In the genomic region with DNA sequence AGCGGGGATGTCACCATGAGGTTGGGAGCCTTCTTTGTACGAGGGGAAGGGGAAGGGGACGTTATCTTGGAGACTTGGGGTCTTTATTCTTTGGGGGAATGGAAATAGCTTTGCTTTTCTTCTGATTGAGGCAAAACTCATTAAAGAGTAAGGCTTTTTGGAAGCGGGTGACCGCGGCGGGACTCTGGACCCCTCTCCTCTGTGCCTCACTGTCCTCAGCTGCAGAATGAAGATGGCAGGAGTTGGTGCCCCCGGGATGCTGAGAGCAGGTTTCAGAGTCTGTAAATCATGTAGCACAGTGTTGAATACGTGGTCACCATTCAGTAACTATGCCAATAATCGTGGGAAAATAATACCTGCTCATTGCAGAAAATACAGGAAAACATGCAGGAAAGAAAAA, we compare ENCODE assay signal across 9 cellular contexts. TPM values are rescaled to one million over a fixed set of nuclear protein-coding genes. Genes with fewer than 3 reads are reported as not detected.
DNase-seq lines count a peak whose midpoint lies in the region; ATAC-seq, FAIRE-seq and TF ChIP-seq lines count a peak whose summit lies in the region.
"Had no signal": no experiment of that assay in that cellular context is flagged by ENCODE, and none has a peak within 500 bp of the region (broad histone marks: within the 10 kb centered on the region; RNA-seq: fewer than 3 reads in every experiment).

No MANE protein-coding gene starts in this region.

- peak overlapping the region; percentile 93 for H2AFZ ChIP-seq in endothelial cell of umbilical vein (ENCODE audit: low read depth, low read length)

- no peaks in the 10 kb centered on the region for H4K20me1 ChIP-seq in endothelial cell of umbilical vein (replicated peaks; ENCODE audit: control insufficient read depth, extremely low read depth, insufficient read depth, low read length)

- POLR2A ChIA-PET in endothelial cell of umbilical vein (lab: Charles Lee) = no interaction called here

- WGBS in prostate gland = 59% methylated on average over 10 of the region's 10 CpGs

- no peak for FAIRE-seq in endothelial cell of umbilical vein (lab: Jason Lieb, UNC)

- no peaks in the 10 kb centered on the region for H3K27me3 ChIP-seq in CD4-positive, CD25-positive, alpha-beta regulatory T cell (ENCODE audit: control insufficient read depth, insufficient read depth, low read length)
- no peaks in the 10 kb centered on the region for H3K27me3 ChIP-seq in MG63
- no peaks in the 10 kb centered on the region for H3K27me3 ChIP-seq in endothelial cell of umbilical vein (ENCODE audit: control insufficient read depth in 2 of 2, insufficient read depth in 2 of 2, low read length in 2 of 2)
- H3K27me3 ChIP-seq in prostate gland (replicated peaks; ENCODE audit: insufficient read depth) = no peaks in the 10 kb centered on the region

- no peaks in the 10 kb centered on the region for H3K79me2 ChIP-seq in endothelial cell of umbilical vein (ENCODE audit: control insufficient read depth, insufficient read depth, low read length)

- peaks cover 4% of the 10 kb centered on the region for H3K36me3 Mint-ChIP-seq in CD4-positive, CD25-positive, alpha-beta regulatory T cell

- H3K27me3 Mint-ChIP-seq in CD4-positive, CD25-positive, alpha-beta regulatory T cell = peaks cover 28% of the 10 kb centered on the region

- no peak for DNase-seq in CD4-positive, CD25-positive, alpha-beta regulatory T cell
- DNase-seq in MG63 = no peak
- DNase-seq in endothelial cell of umbilical vein (ENCODE audit: low read depth, low spot score) = no peak
- no peak for DNase-seq in prostate gland (ENCODE audit: low spot score)
- DNase-seq in middle frontal gyrus (ENCODE audit: extremely low spot score, low spot score) = no peak
- no peak for DNase-seq in NCI-H82 (lab: John Stamatoyannopoulos, UW)
- DNase-seq: NCI-H1694 treated with DMSO at 0.1 percent for 48 hours had no signal

- TF ChIP-seq POLR2A in endothelial cell of umbilical vein (IDR thresholded peaks at IDR 0.05; ENCODE audit: low read depth, low read length) (no peak), prostate gland (IDR thresholded peaks at IDR 0.05) (no peak)

- no peaks in the 10 kb centered on the region for H3K9me1 ChIP-seq in endothelial cell of umbilical vein (replicated peaks; ENCODE audit: control insufficient read depth, extremely low read depth, insufficient read depth, low read length)

- H3K9ac ChIP-seq in endothelial cell of umbilical vein (replicated peaks; ENCODE audit: extremely low read depth, insufficient read depth, low read length) = no peak overlapping the region

- CTCF ChIA-PET in endothelial cell of umbilical vein (lab: Charles Lee) = interaction anchor here (0.6 to 1.2 kb wide), 2 partner anchors 64 to 490 kb away, joined by 3 read pairs; no protein-coding TSS in a partner anchor

- BruUV-seq in endothelial cell of umbilical vein (replicated peaks; lab: Mats Ljungman, UMichigan) = no TSS peak

- peaks cover 15 to 65% (median 32%) of the 10 kb centered on the region in 4 donors for H3K4me1 Mint-ChIP-seq in CD4-positive, CD25-positive, alpha-beta regulatory T cell

- no peak overlapping the region for H3K27ac ChIP-seq in CD4-positive, CD25-positive, alpha-beta regulatory T cell (ENCODE audit: insufficient read depth, low read length, poor library complexity, severe bottlenecking)
- no peak overlapping the region for H3K27ac ChIP-seq in endothelial cell of umbilical vein (ENCODE audit: insufficient read depth, low read depth, low read length)
- peak overlapping the region in 1 of 2 donors; percentile 47 for H3K27ac ChIP-seq in prostate gland

- H3K36me3 ChIP-seq in CD4-positive, CD25-positive, alpha-beta regulatory T cell (ENCODE audit: control insufficient read depth, insufficient read depth, low read length) = no peaks in the 10 kb centered on the region
- H3K36me3 ChIP-seq in MG63 = no peaks in the 10 kb centered on the region
- H3K36me3 ChIP-seq in endothelial cell of umbilical vein (ENCODE audit: control insufficient read depth in 2 of 2, extremely low read depth in 1 of 2, insufficient read depth in 2 of 2, low read length in 2 of 2) = no peaks in the 10 kb centered on the region
- H3K36me3 ChIP-seq in prostate gland = no peaks in the 10 kb centered on the region

- H3K9me3 Mint-ChIP-seq in CD4-positive, CD25-positive, alpha-beta regulatory T cell = peaks cover 0 to 6% (median 2%) of the 10 kb centered on the region in 7 donors

- no peak for TF ChIP-seq CTCF in endothelial cell of umbilical vein (IDR thresholded peaks at IDR 0.05; ENCODE audit: extremely low read depth in 1 of 2, insufficient read depth in 1 of 2, low read depth in 1 of 2, low read length in 2 of 2)
- no peak for TF ChIP-seq CTCF in prostate gland (IDR thresholded peaks at IDR 0.05)

- peaks cover 60% of the 10 kb centered on the region for H3K4me1 ChIP-seq in CD4-positive, CD25-positive, alpha-beta regulatory T cell (ENCODE audit: control insufficient read depth, insufficient read depth, low read length, poor library complexity, severe bottlenecking)
- H3K4me1 ChIP-seq in endothelial cell of umbilical vein (ENCODE audit: control insufficient read depth, extremely low read depth, insufficient read depth, low read length) (peaks cover 7% of the 10 kb centered on the region), prostate gland (replicated peaks) (no peaks in the 10 kb centered on the region)

- intact Hi-C loops in endothelial cell of umbilical vein (cut with micrococcal nuclease) = no loop called here
- intact Hi-C loops in prostate gland (cut with DNase I) = no loop called here

- H3K27ac Mint-ChIP-seq in CD4-positive, CD25-positive, alpha-beta regulatory T cell = peak overlapping the region; percentile 43 to 95 (median 81)

- H3K9me3 ChIP-seq in CD4-positive, CD25-positive, alpha-beta regulatory T cell (ENCODE audit: control insufficient read depth in 2 of 2, low read length in 2 of 2) = peaks cover 0 to 9% of the 10 kb centered on the region in 2 experiments
- H3K9me3 ChIP-seq in MG63 (no peaks in the 10 kb centered on the region), endothelial cell of umbilical vein (replicated peaks; ENCODE audit: control insufficient read depth, insufficient read depth, low read length) (no peaks in the 10 kb centered on the region), prostate gland (no peaks in the 10 kb centered on the region)

- no peak for ATAC-seq in CD4-positive, CD25-positive, alpha-beta regulatory T cell (ENCODE audit: low read depth in 2 of 2)
- no peak for ATAC-seq in GM18870 (IDR thresholded peaks at IDR 0.05; ENCODE audit: unreplicated experiment)
- ATAC-seq in HG03139 (IDR thresholded peaks at IDR 0.05; ENCODE audit: unreplicated experiment) = no peak

- dilution Hi-C loops in endothelial cell of umbilical vein (cut with MboI; ENCODE audit: extremely low pct_ligation_motif_present, low sequenced_read_pairs) = no loop called here

- peak overlapping the region; percentile 2 for H3K4me3 ChIP-seq in CD4-positive, CD25-positive, alpha-beta regulatory T cell (ENCODE audit: low read depth, low read length)
- peak overlapping the region; percentile 46 for H3K4me3 ChIP-seq in MG63
- peak overlapping the region in 1 of 3 experiments; percentile 41 for H3K4me3 ChIP-seq in endothelial cell of umbilical vein (replicated peaks in 1 of 3; ENCODE audit: insufficient read depth in 1 of 3, low read depth in 1 of 3, low read length in 3 of 3)
- peak overlapping the region; percentile 18 to 26 for H3K4me3 ChIP-seq in prostate gland

- H3K4me3 Mint-ChIP-seq in CD4-positive, CD25-positive, alpha-beta regulatory T cell = peak overlapping the region; percentile 83 to 91 (median 86)

- peak overlapping the region; percentile 25 for H3K4me2 ChIP-seq in endothelial cell of umbilical vein (ENCODE audit: insufficient read depth, low read length)

TF ChIP-seq in endothelial cell of umbilical vein, 7 proteins besides CTCF, POLR2A, EP300 and RAD21:
- no peak for TF ChIP-seq FOS (IDR thresholded peaks at IDR 0.05; ENCODE audit: borderline replicate concordance, insufficient read depth, low read length)
- no peak for TF ChIP-seq EZH2 (IDR thresholded peaks at IDR 0.05; ENCODE audit: borderline replicate concordance, low read depth, low read length, severe bottlenecking)

RNA-seq across cellular contexts. Expression of a gene that starts 32.1 kb away (rescaled TPM):
- total RNA-seq in CD4-positive, CD25-positive, alpha-beta regulatory T cell = not detected
- not detected for polyA plus RNA-seq in CD4-positive, CD25-positive, alpha-beta regulatory T cell
- total RNA-seq in MG63 (2014; rRNA removed; shearing (Covaris generic); ENCODE audit: low replicate concordance) = not detected in 2 replicates
- total RNA-seq in endothelial cell of umbilical vein (not detected in 2 replicates), prostate gland (not detected)
- polyA plus RNA-seq in endothelial cell of umbilical vein = not detected in 2 replicates
- not detected in 2 replicates for polyA plus RNA-seq in endothelial cell of umbilical vein (2011; cell fraction: cytosol; rRNA removed)
- polyA plus RNA-seq in endothelial cell of umbilical vein (2011; cell fraction: nucleus; rRNA removed) = not detected in 2 replicates
- polyA plus RNA-seq in endothelial cell of umbilical vein (2012) = not detected in 2 replicates
- not detected in 2 replicates for polyA minus RNA-seq in endothelial cell of umbilical vein
- polyA minus RNA-seq in endothelial cell of umbilical vein (2011; cell fraction: cytosol; rRNA and poly(A)+ RNA removed) = not detected
- polyA minus RNA-seq in endothelial cell of umbilical vein (2011; cell fraction: nucleus; rRNA and poly(A)+ RNA removed) = not detected in 2 replicates

RNA-seq across cellular contexts. Expression of a gene that starts 32.3 kb away (rescaled TPM):
- total RNA-seq in CD4-positive, CD25-positive, alpha-beta regulatory T cell = 101 TPM
- 10 to 100 TPM in 1 of 4 donors, 1 to 10 TPM in 3; 4.8 to 16.0 (median 6.0) TPM for polyA plus RNA-seq in CD4-positive, CD25-positive, alpha-beta regulatory T cell
- total RNA-seq in MG63 (2014; rRNA removed; shearing (Covaris generic); ENCODE audit: low replicate concordance) = 6.4 and 8.1 TPM in 2 replicates
- total RNA-seq in endothelial cell of umbilical vein = 61.2 and 63.2 TPM in 2 replicates
- 13.4 and 15.7 TPM in 2 replicates for polyA plus RNA-seq in endothelial cell of umbilical vein
- polyA plus RNA-seq in endothelial cell of umbilical vein (2011; cell fraction: cytosol; rRNA removed) = 12.9 and 14.5 TPM in 2 replicates
- 71.6 and 77.5 TPM in 2 replicates for polyA plus RNA-seq in endothelial cell of umbilical vein (2011; cell fraction: nucleus; rRNA removed)
- polyA plus RNA-seq in endothelial cell of umbilical vein (2012) = 19.8 and 30.9 TPM in 2 replicates
- 126 and 128 TPM in 2 replicates for polyA minus RNA-seq in endothelial cell of umbilical vein
- 55.3 TPM for polyA minus RNA-seq in endothelial cell of umbilical vein (2011; cell fraction: cytosol; rRNA and poly(A)+ RNA removed)
- 139 and 197 TPM in 2 replicates for polyA minus RNA-seq in endothelial cell of umbilical vein (2011; cell fraction: nucleus; rRNA and poly(A)+ RNA removed)
- 10 to 100 TPM; 37.8 to 97.8 TPM for total RNA-seq in prostate gland
